ENCODE assay signal across 8 cellular contexts in the genomic region with DNA sequence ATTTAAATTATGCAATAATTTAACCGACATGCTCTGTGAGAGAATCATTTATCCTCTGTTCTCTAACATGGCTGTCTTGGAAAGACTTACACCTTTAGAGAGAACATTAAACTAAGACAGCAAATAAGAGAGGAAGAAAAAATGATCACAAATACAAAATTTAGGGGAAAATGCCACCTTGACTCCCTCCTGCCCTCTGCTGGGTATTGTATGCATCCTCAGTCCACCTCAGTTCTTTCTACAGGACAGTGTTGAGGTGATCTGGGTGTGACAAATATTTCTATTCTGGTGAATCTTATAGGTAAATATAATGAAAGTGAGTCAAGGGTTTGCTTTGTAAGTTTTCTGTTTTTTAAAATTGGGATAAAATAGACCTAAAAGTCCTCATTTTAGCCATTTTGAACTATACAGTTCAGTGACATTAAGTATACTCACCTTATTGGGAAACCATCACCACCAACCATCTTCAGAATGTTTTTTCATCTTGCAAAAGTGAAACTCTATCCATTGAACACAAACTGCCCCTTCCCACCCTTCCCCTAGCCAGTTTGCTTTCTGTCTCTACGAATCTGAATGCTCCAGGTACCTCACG.
DNase-seq lines count a peak whose midpoint lies in the region; ATAC-seq and TF ChIP-seq lines count a peak whose summit lies in the region.

No MANE protein-coding gene starts in this region.

- H3K27ac Mint-ChIP-seq in chondrocyte (ENCODE audit: unreplicated experiment) (no peak overlapping the region), neural progenitor cell (no peak overlapping the region)

- H3K9me3 ChIP-seq in right atrium auricular region = no peaks in the 10 kb centered on the region
- H3K9me3 ChIP-seq in neural progenitor cell (ENCODE audit: low read depth) = no peaks in the 10 kb centered on the region

- H3K27me3 Mint-ChIP-seq in chondrocyte (ENCODE audit: low read depth) = peaks cover 28% of the 10 kb centered on the region
- peaks cover 3% of the 10 kb centered on the region for H3K27me3 Mint-ChIP-seq in neural progenitor cell (ENCODE audit: insufficient read depth, low read depth)

- no peak overlapping the region for H2AFZ ChIP-seq in neural progenitor cell (replicated peaks)

- H3K4me1 ChIP-seq in right atrium auricular region (no peaks in the 10 kb centered on the region), neural progenitor cell (no peaks in the 10 kb centered on the region)

- H3K4me1 Mint-ChIP-seq in chondrocyte (ENCODE audit: low read depth) (no peaks in the 10 kb centered on the region), neural progenitor cell (no peaks in the 10 kb centered on the region)

- no peaks in the 10 kb centered on the region for H4K20me1 ChIP-seq in neural progenitor cell (ENCODE audit: low read depth)

- no peaks in the 10 kb centered on the region for H3K9me3 Mint-ChIP-seq in chondrocyte (ENCODE audit: low read depth)
- H3K9me3 Mint-ChIP-seq in neural progenitor cell = no peaks in the 10 kb centered on the region

- peak; percentile 37 to 74 for TF ChIP-seq CTCF in right atrium auricular region (IDR thresholded peaks at IDR 0.05)
- peak; percentile 76 for TF ChIP-seq CTCF in chondrocyte (IDR thresholded peaks at IDR 0.05)
- peak; percentile 82 for TF ChIP-seq CTCF in neural progenitor cell (IDR thresholded peaks at IDR 0.05)

- no peak for ATAC-seq in left ventricle myocardium superior

- no peaks in the 10 kb centered on the region for H3F3A ChIP-seq in neural progenitor cell (ENCODE audit: low read depth)

- no peaks in the 10 kb centered on the region for H3K36me3 Mint-ChIP-seq in chondrocyte (ENCODE audit: low read depth)
- H3K36me3 Mint-ChIP-seq in neural progenitor cell = no peaks in the 10 kb centered on the region

- H3K27ac ChIP-seq in right atrium auricular region = no peak overlapping the region
- H3K27ac ChIP-seq in neural progenitor cell = no peak overlapping the region

- H3K36me3 ChIP-seq in right atrium auricular region (no peaks in the 10 kb centered on the region), neural progenitor cell (no peaks in the 10 kb centered on the region)

- no peak overlapping the region for H3K9ac ChIP-seq in neural progenitor cell

- H3K27me3 ChIP-seq in right atrium auricular region (no peaks in the 10 kb centered on the region), neural progenitor cell (no peaks in the 10 kb centered on the region)

- H3K4me2 ChIP-seq in neural progenitor cell = no peak overlapping the region

- H3K79me2 ChIP-seq in neural progenitor cell (ENCODE audit: low read depth) = no peaks in the 10 kb centered on the region

- intact Hi-C loops in left ventricle myocardium superior (cut with micrococcal nuclease) = no loop called here

- H3K4me3 ChIP-seq in right atrium auricular region (no peak overlapping the region), neural progenitor cell (no peak overlapping the region)

- H3K4me3 Mint-ChIP-seq in chondrocyte (ENCODE audit: unreplicated experiment) (no peak overlapping the region), neural progenitor cell (no peak overlapping the region)

- no peak for DNase-seq in right atrium auricular region (ENCODE audit: low spot score)
- DNase-seq in left ventricle myocardium superior = no peak
- peak; percentile 12 for DNase-seq in NOMO-1 treated with dmso at 0.1 percent for 144 hours (lab: John Stamatoyannopoulos, UW; ENCODE audit: unreplicated experiment)
- no peak for DNase-seq in chondrocyte (ENCODE audit: low spot score)
- peak; percentile 35 for DNase-seq in neural progenitor cell (ENCODE audit: low spot score)
- DNase-seq in ureter (ENCODE audit: low spot score) = no peak
- DNase-seq in NCI-H2029 treated with DMSO at 0.1 percent for 48 hours (lab: John Stamatoyannopoulos, UW) = no peak
- DNase-seq in NCI-H69 (lab: John Stamatoyannopoulos, UW) = no peak

Comparison
In these comparisons a context has a peak if more than half of its experiments do, and no peak if none do; other contexts are left out.
1. DNase-seq: peak in NOMO-1 treated with dmso at 0.1 percent for 144 hours (single experiment) and neural progenitor cell (single experiment); none in right atrium auricular region (single experiment), left ventricle myocardium superior (single experiment), chondrocyte (single experiment), ureter (single experiment), NCI-H2029 treated with DMSO at 0.1 percent for 48 hours (single experiment) and NCI-H69 (single experiment).
2. Peak in every context shown above with its lines, with median percentiles within 50 percentile points of each other: CTCF ChIP-seq.